ENCODE assay signal across 2 cellular contexts in genomic region chr1:205889706-205890105, GRCh38.
A peak's percentile ranks its signal among the peaks of the same experiment; 100 is the strongest.
TF ChIP-seq lines count a peak whose summit lies in the region.

No MANE protein-coding gene starts in this region.

TF ChIP-seq in HCT116, 20 proteins besides CTCF, POLR2A, EP300 and RAD21:
- TF ChIP-seq FOSL1 (IDR thresholded peaks at IDR 0.05; ENCODE audit: low read depth) = peak; percentile 57
- 0 out of 2 replicates have a peak, but pooled peaks have one; percentile 25 for TF ChIP-seq JUND (IDR thresholded peaks at IDR 0.05)

TF ChIP-seq in HepG2, 621 proteins besides CTCF, POLR2A, EP300 and RAD21:
- peak; percentile 55 for TF ChIP-seq FOSL2 (CRISPR knock-in tag; IDR thresholded peaks at IDR 0.05)
TF ChIP-seq in HepG2: peak in this region for 1; not testable (repeated sequence) for 620.
